Comparison of ENCODE assay signal across 9 cellular contexts in the genomic region with DNA sequence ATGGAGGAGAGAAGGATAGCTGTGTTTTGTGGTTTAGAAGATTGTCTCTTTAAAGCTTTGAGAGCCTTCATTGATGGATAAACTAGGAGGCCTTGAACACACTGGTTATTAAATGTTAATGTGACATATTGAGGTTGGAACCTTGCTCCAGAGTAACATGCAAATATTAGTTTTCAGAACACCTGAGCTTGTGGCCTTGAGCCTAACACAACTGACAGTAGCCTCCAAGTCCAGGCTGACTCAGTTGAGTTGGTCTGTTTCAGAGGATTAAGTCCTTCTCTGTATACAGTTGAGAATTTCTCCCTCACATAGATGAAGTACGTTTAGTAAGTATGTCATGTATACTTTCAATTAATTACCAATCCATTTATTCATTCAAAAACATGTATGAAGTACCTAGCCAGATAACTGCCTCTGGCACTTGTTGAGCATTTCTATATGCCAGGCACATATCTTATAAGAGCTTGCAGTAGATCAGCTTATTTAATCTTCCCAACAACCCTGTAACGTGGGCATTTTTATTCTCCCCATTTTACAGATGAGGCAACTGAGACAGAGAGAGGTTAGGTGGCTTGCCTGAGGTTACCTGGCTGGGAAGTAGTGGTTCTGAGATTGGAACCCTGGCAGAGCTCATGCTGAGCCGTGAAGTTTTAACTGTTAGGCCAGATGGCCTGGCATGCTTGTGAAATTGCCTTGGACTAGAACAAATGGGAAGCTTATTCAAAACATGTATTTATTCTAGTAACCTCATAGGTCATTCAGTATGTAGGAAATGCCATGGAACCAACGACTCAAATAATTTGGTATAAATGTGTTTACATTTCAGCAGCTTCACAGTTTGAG.
DNase-seq lines count a peak whose midpoint lies in the region; ATAC-seq, FAIRE-seq and TF ChIP-seq lines count a peak whose summit lies in the region.
"Had no signal": no experiment of that assay in that cellular context is flagged by ENCODE, and none has a peak within 500 bp of the region (broad histone marks: within the 10 kb centered on the region; RNA-seq: fewer than 3 reads in every experiment).

No MANE protein-coding gene starts in this region.

- no peak for TF ChIP-seq POLR2A in GM12891 (IDR thresholded peaks at IDR 0.05; ENCODE audit: low read depth, low read length)
- TF ChIP-seq POLR2A in esophagus squamous epithelium (IDR thresholded peaks at IDR 0.05) = no peak
- no peak for TF ChIP-seq POLR2A in gastrocnemius medialis (IDR thresholded peaks at IDR 0.05)

- no peak for TF ChIP-seq CTCF in esophagus squamous epithelium (IDR thresholded peaks at IDR 0.05)
- TF ChIP-seq CTCF in gastrocnemius medialis (IDR thresholded peaks at IDR 0.05 in 4 of 5, conservative IDR thresholded peaks at IDR 0.05 in 1 of 5) = no peak

- no peak overlapping the region for H3K4me3 ChIP-seq in esophagus squamous epithelium
- H3K4me3 ChIP-seq in gastrocnemius medialis = no peak overlapping the region

- no peaks in the 10 kb centered on the region for H3K9me3 ChIP-seq in esophagus squamous epithelium
- H3K9me3 ChIP-seq in gastrocnemius medialis = no peaks in the 10 kb centered on the region

- no peak for DNase-seq in GM12891 (ENCODE audit: insufficient read length, low spot score)
- DNase-seq in NCI-H1694 treated with DMSO at 0.1 percent for 48 hours (lab: John Stamatoyannopoulos, UW) = peak; percentile 75
- DNase-seq in esophagus squamous epithelium (lab: John Stamatoyannopoulos, UW) = no peak
- DNase-seq in gastrocnemius medialis = no peak
- no peak for DNase-seq in MV-4-11 (lab: John Stamatoyannopoulos, UW)
- DNase-seq in COLO668 (lab: John Stamatoyannopoulos, UW; ENCODE audit: unreplicated experiment) = no peak
- DNase-seq: NCI-H2029, retina had no signal

- H3K27me3 ChIP-seq in esophagus squamous epithelium (no peaks in the 10 kb centered on the region), gastrocnemius medialis (no peaks in the 10 kb centered on the region)

- in situ Hi-C loops in gastrocnemius medialis (cut with MboI; ENCODE audit: low sequenced_read_pairs in 4 of 4) = no loop called here

- 52 to 65% methylated on average over 4 of the region's 4 CpGs for WGBS in esophagus squamous epithelium, 2 donors

- ATAC-seq in gastrocnemius medialis = no peak
- ATAC-seq in GM21526 (IDR thresholded peaks at IDR 0.05; ENCODE audit: low FRiP score, unreplicated experiment) = no peak

- FAIRE-seq in GM12891 (lab: Jason Lieb, UNC) = no peak

- H3K4me1 ChIP-seq in esophagus squamous epithelium (peaks cover 0 to 48% (median 28%) of the 10 kb centered on the region in 3 donors), gastrocnemius medialis (peaks cover 0 to 12% of the 10 kb centered on the region in 2 donors)

- H3K27ac ChIP-seq in esophagus squamous epithelium (peak overlapping the region in 3 of 4 donors; percentile 49 to 67 (median 60)), gastrocnemius medialis (peak overlapping the region in 3 of 4 donors; percentile 40 to 57 (median 42))

- intact Hi-C loops in esophagus squamous epithelium (cut with DNase I) = no loop called here
- intact Hi-C loops in gastrocnemius medialis (cut with DNase I; ENCODE audit: low total_unique reads) = no loop called here

- H3K36me3 ChIP-seq in esophagus squamous epithelium = peaks cover 0 to 71% (median 0%) of the 10 kb centered on the region in 3 donors
- peaks cover 0 to 11% of the 10 kb centered on the region in 2 donors for H3K36me3 ChIP-seq in gastrocnemius medialis

TF ChIP-seq in GM12891, 5 proteins besides CTCF, POLR2A, EP300 and RAD21:
- TF ChIP-seq POLR2AphosphoS5 (IDR thresholded peaks at IDR 0.05; ENCODE audit: low read depth, low read length) (0 out of 2 replicates have a peak, but pooled peaks have one; percentile 3), POU2F2 (IDR thresholded peaks at IDR 0.05; ENCODE audit: low read depth, low read length) (no peak), PAX5 (IDR thresholded peaks at IDR 0.05; ENCODE audit: insufficient read depth, low read length, severe bottlenecking) (no peak), TAF1 (IDR thresholded peaks at IDR 0.05; ENCODE audit: low read depth, low read length) (no peak), SPI1 (IDR thresholded peaks at IDR 0.05; ENCODE audit: low read depth, low read length) (no peak)
